Comparison of ENCODE assay signal across 19 cellular contexts in genomic region chr7:139966906-139967305, GRCh38.
DNase-seq lines count a peak whose midpoint lies in the region; ATAC-seq, FAIRE-seq and TF ChIP-seq lines count a peak whose summit lies in the region.
"Had no signal": no experiment of that assay in that cellular context is flagged by ENCODE, and none has a peak within 500 bp of the region (broad histone marks: within the 10 kb centered on the region; RNA-seq: fewer than 3 reads in every experiment).

No MANE protein-coding gene starts in this region.

- DNase-seq in HCT116 (ENCODE audit: low read depth, low spot score) (no peak), H1 (ENCODE audit: low read depth in 1 of 2, low spot score in 2 of 2) (no peak), neuronal stem cell (ENCODE audit: low spot score) (no peak), MG63 (no peak), 8988T (no peak)
- DNase-seq: C1 segment of cervical spinal cord; Calu3; CD4-positive, alpha-beta memory T cell; COR-L47; DMS53; DMS79 treated with DMSO at 0.1 percent for 48 hours; GM23248; H9; HFFc6 had no signal

- H3K9ac ChIP-seq in HCT116 (ENCODE audit: low read length) (no peak overlapping the region), H1 (replicated peaks in 1 of 4; ENCODE audit: extremely low read depth in 1 of 4, low read depth in 3 of 4, low read length in 3 of 4) (no peak overlapping the region), neuronal stem cell (ENCODE audit: low read depth, low read length, poor library complexity) (no peak overlapping the region)
- H3K9ac ChIP-seq: GM23248 had no signal

- H4K91ac ChIP-seq in H1 (replicated peaks; ENCODE audit: insufficient read length, low read length) (no peak overlapping the region), neuronal stem cell (ENCODE audit: low read depth, low read length, poor library complexity) (no peak overlapping the region)

- H3K4me1 ChIP-seq in HCT116 (ENCODE audit: control insufficient read depth in 1 of 2, insufficient read depth in 2 of 2, low read length in 2 of 2), result no peaks in the 10 kb centered on the region
- peaks cover 0 to 11% (median 6%) of the 10 kb centered on the region in 4 experiments; a peak in 6 of 7 replicates for H3K4me1 ChIP-seq in H1 (replicated peaks in 1 of 4; ENCODE audit: control insufficient read depth in 3 of 4, insufficient read depth in 4 of 4, low read length in 3 of 4)
- H3K4me1 ChIP-seq in neuronal stem cell (ENCODE audit: control insufficient read depth in 2 of 2, insufficient read depth in 1 of 2, low read depth in 1 of 2, low read length in 2 of 2), result peaks cover 0 to 12% of the 10 kb centered on the region in 2 donors

- no TSS peak for BruUV-seq in HCT116 (replicated peaks; lab: Mats Ljungman, UMichigan)

- H4K8ac ChIP-seq in H1 (ENCODE audit: extremely low read depth, insufficient read depth, low read length), result no peak overlapping the region; the same call in 1 of the 2 replicates
- no peak overlapping the region for H4K8ac ChIP-seq in neuronal stem cell (ENCODE audit: low read depth, low read length)

- H3K4me2 ChIP-seq in HCT116 (ENCODE audit: low read length) (no peak overlapping the region), H1 (ENCODE audit: insufficient read depth in 1 of 2, low read depth in 2 of 2, low read length in 2 of 2) (no peak overlapping the region), neuronal stem cell (ENCODE audit: insufficient read depth, low read length, poor library complexity, severe bottlenecking) (no peak overlapping the region)

- no peaks in the 10 kb centered on the region for H4K20me1 ChIP-seq in HCT116 (ENCODE audit: insufficient read depth)
- no peaks in the 10 kb centered on the region for H4K20me1 ChIP-seq in H1 (replicated peaks in 1 of 2; ENCODE audit: control insufficient read depth in 1 of 2, insufficient read depth in 2 of 2, low read length in 2 of 2)

- intact Hi-C loops in HCT116 (cut with micrococcal nuclease), result no loop called here

- RAD21 ChIA-PET in HCT116 (lab: Charles Lee; ENCODE audit: low non-redundant PET in 1 of 2, low total read pairs in 2 of 2, uncharacterized antibody in 2 of 2, unreplicated experiment in 2 of 2), result no interaction called here

- no peak overlapping the region for H2BK120ac ChIP-seq in H1 (replicated peaks; ENCODE audit: low read depth, low read length)
- no peak overlapping the region for H2BK120ac ChIP-seq in neuronal stem cell (ENCODE audit: low read depth, low read length)

- POLR2A ChIA-PET in HCT116 (lab: Charles Lee) (no interaction called here), H1 (lab: Charles Lee; ENCODE audit: partially characterized antibody) (interaction anchor here (0.6 kb wide), 1 partner anchor 209 kb away, joined by 3 read pairs; no protein-coding TSS in a partner anchor)

- TF ChIP-seq RAD21 in HCT116 (IDR thresholded peaks at IDR 0.05; ENCODE audit: low read depth) (no peak), H1 (IDR thresholded peaks at IDR 0.05 in 1 of 2, conservative IDR thresholded peaks at IDR 0.05 in 1 of 2; ENCODE audit: low read depth in 2 of 2, low read length in 2 of 2) (no peak)

- no peak overlapping the region for H2AK5ac ChIP-seq in H1 (ENCODE audit: low read depth, low read length)
- no peak overlapping the region for H2AK5ac ChIP-seq in neuronal stem cell (ENCODE audit: low read depth, low read length)

- H3K23me2 ChIP-seq in H1 (ENCODE audit: low read depth, low read length), result no peaks in the 10 kb centered on the region

- H3K14ac ChIP-seq in H1 (ENCODE audit: insufficient read length) (no peak overlapping the region), neuronal stem cell (ENCODE audit: low read length) (peak overlapping the region; percentile 14)

- no peak overlapping the region for H3K56ac ChIP-seq in H1 (replicated peaks; ENCODE audit: insufficient read length, low read depth, low read length)

- TF ChIP-seq POLR2A in HCT116 (IDR thresholded peaks at IDR 0.05; ENCODE audit: borderline replicate concordance, extremely low read depth, insufficient read depth, insufficient read length) (no peak), H1 (IDR thresholded peaks at IDR 0.05; ENCODE audit: control extremely low read depth in 1 of 2, low read depth in 2 of 2, low read length in 2 of 2) (no peak)

- H3K79me1 ChIP-seq in H1 (ENCODE audit: low read depth, low read length), result no peaks in the 10 kb centered on the region
- H3K79me1 ChIP-seq in neuronal stem cell (ENCODE audit: low read depth, low read length), result no peaks in the 10 kb centered on the region

- H3K23ac ChIP-seq in H1 (ENCODE audit: insufficient read length) (no peak overlapping the region), neuronal stem cell (ENCODE audit: low read depth, low read length, poor library complexity) (no peak overlapping the region)

- no peaks in the 10 kb centered on the region for H3K9me2 ChIP-seq in HCT116 (ENCODE audit: insufficient read depth)

- H2AFZ ChIP-seq in HCT116 (ENCODE audit: low read depth, low read length, poor library complexity, severe bottlenecking), result no peak overlapping the region
- H2AFZ ChIP-seq in H1 (ENCODE audit: low read length), result peak overlapping the region; percentile 70; the same call in 1 of the 2 replicates
- no peak overlapping the region for H2AFZ ChIP-seq in neuronal stem cell (ENCODE audit: low read length)
- H2AFZ ChIP-seq: GM23248 had no signal

- no peaks in the 10 kb centered on the region for H3K9me3 ChIP-seq in HCT116 (ENCODE audit: control insufficient read depth in 1 of 2, insufficient read depth in 1 of 2, low read depth in 1 of 2, low read length in 2 of 2)
- H3K9me3 ChIP-seq in H1 (ENCODE audit: insufficient read depth in 2 of 2, low read depth in 1 of 2, low read length in 1 of 2), result no peaks in the 10 kb centered on the region
- peaks cover 0 to 3% of the 10 kb centered on the region in 2 donors for H3K9me3 ChIP-seq in neuronal stem cell (replicated peaks in 1 of 2; ENCODE audit: control insufficient read depth in 2 of 2, insufficient read depth in 1 of 2, low read depth in 1 of 2, low read length in 2 of 2)
- no peaks in the 10 kb centered on the region for H3K9me3 ChIP-seq in MG63

- FAIRE-seq in H1 (lab: Jason Lieb, UNC), result no peak
- FAIRE-seq: G401.6, GM12892, GM19239 had no signal

- H3K4ac ChIP-seq in H1 (replicated peaks; ENCODE audit: insufficient read length, low read depth, low read length) (no peak overlapping the region), neuronal stem cell (ENCODE audit: low read length) (no peak overlapping the region)

- ATAC-seq in HCT116 (peak; percentile 42; the same call in 1 of the 2 replicates), HG03354 (IDR thresholded peaks at IDR 0.05; ENCODE audit: poor library complexity, severe bottlenecking, unreplicated experiment) (no peak), GM18502 (IDR thresholded peaks at IDR 0.05; ENCODE audit: poor library complexity, unreplicated experiment) (no peak)

- H3K27ac ChIP-seq in HCT116 (ENCODE audit: low read depth, low read length) (no peak overlapping the region), H1 (ENCODE audit: low read depth, low read length) (no peak overlapping the region), neuronal stem cell (replicated peaks; ENCODE audit: low read length) (no peak overlapping the region)
- H3K27ac ChIP-seq: GM23248 had no signal

- TF ChIP-seq CTCF in HCT116 (IDR thresholded peaks at IDR 0.05 in 2 of 3, conservative IDR thresholded peaks at IDR 0.05 in 1 of 3; ENCODE audit: borderline replicate concordance in 1 of 3, insufficient read depth in 1 of 3, low read depth in 2 of 3, low read length in 2 of 3) (no peak), H1 (IDR thresholded peaks at IDR 0.05; ENCODE audit: control extremely low read depth in 1 of 3, insufficient read depth in 1 of 3, low read depth in 1 of 3, low read length in 3 of 3) (no peak)

- H3K18ac ChIP-seq in H1 (ENCODE audit: extremely low read depth, low read length) (no peak overlapping the region), neuronal stem cell (ENCODE audit: low read length) (peak overlapping the region; percentile 76)

- CTCF ChIA-PET in HCT116 (lab: Charles Lee), result no interaction called here
- CTCF ChIA-PET in H1 (lab: Charles Lee; ENCODE audit: partially characterized antibody), result interaction anchor here (0.8 to 1.8 kb wide), 6 partner anchors 12 to 348 kb away, joined by 3 to 5 read pairs (median 4); no protein-coding TSS in a partner anchor

- TF ChIP-seq EP300 in H1 (IDR thresholded peaks at IDR 0.05; ENCODE audit: borderline replicate concordance in 1 of 2, low read depth in 2 of 2, low read length in 2 of 2), result no peak

- H2BK12ac ChIP-seq in H1 (ENCODE audit: low read depth, low read length) (no peak overlapping the region), neuronal stem cell (ENCODE audit: low read length) (no peak overlapping the region)

- WGBS in H1 (ENCODE audit: extremely low coverage in 1 of 2, insufficient coverage in 1 of 2, insufficient read length in 1 of 2, insufficient replicate concordance in 2 of 2, low coverage in 1 of 2, low lambda C conversion rate in 2 of 2, missing lambda C conversion rate in 1 of 2), 2 experiments, result 79% methylated on average over 6 of the region's 6 CpGs; no CpG with 5 or more reads in 1 of the 2 experiments
- no CpG with 5 or more reads among the region's 6 CpGs for WGBS in neuronal stem cell (ENCODE audit: extremely low coverage in 2 of 2, insufficient read length in 2 of 2, insufficient replicate concordance in 1 of 2), 2 donors

- H3K4me3 ChIP-seq in HCT116 (replicated peaks in 1 of 2; ENCODE audit: low read depth in 1 of 2, low read length in 2 of 2) (no peak overlapping the region), H1 (ENCODE audit: extremely low read depth in 1 of 4, insufficient read depth in 2 of 4, low read depth in 3 of 4, low read length in 4 of 4) (no peak overlapping the region), neuronal stem cell (ENCODE audit: low read length in 2 of 2) (no peak overlapping the region), MG63 (no peak overlapping the region)
- H3K4me3 ChIP-seq: GM23248 had no signal

- H3K79me2 ChIP-seq in HCT116 (ENCODE audit: insufficient read depth, low read length) (no peaks in the 10 kb centered on the region), H1 (ENCODE audit: control insufficient read depth in 1 of 2, insufficient read depth in 2 of 2, low read length in 2 of 2) (no peaks in the 10 kb centered on the region)

- H3K36me3 ChIP-seq in HCT116 (ENCODE audit: control insufficient read depth in 1 of 2, insufficient read depth in 2 of 2, low read length in 2 of 2) (no peaks in the 10 kb centered on the region), H1 (ENCODE audit: control insufficient read depth in 2 of 4, insufficient read depth in 4 of 4, low read length in 3 of 4) (no peaks in the 10 kb centered on the region), neuronal stem cell (replicated peaks in 1 of 2; ENCODE audit: control insufficient read depth in 2 of 2, insufficient read depth in 2 of 2, low read length in 2 of 2) (no peaks in the 10 kb centered on the region), MG63 (no peaks in the 10 kb centered on the region)

- H2BK20ac ChIP-seq in H1 (ENCODE audit: low read length), result no peak overlapping the region; the same call in 1 of the 2 replicates

- 0 out of 2 replicates have a peak, but pooled peaks cover 5% of the 10 kb centered on the region for H3K27me3 ChIP-seq in HCT116 (ENCODE audit: insufficient read depth, low read length)
- no peaks in the 10 kb centered on the region; a peak in 1 of 7 replicates for H3K27me3 ChIP-seq in H1 (replicated peaks in 1 of 4; ENCODE audit: control insufficient read depth in 3 of 4, extremely low read depth in 1 of 4, insufficient read depth in 3 of 4, low read length in 3 of 4)
- H3K27me3 ChIP-seq in neuronal stem cell (ENCODE audit: control insufficient read depth in 3 of 3, insufficient read depth in 3 of 3, low read depth in 1 of 3, low read length in 3 of 3), result peaks cover 0 to 4% (median 0%) of the 10 kb centered on the region in 3 experiments
- no peaks in the 10 kb centered on the region for H3K27me3 ChIP-seq in MG63

- no peak overlapping the region for H2BK5ac ChIP-seq in H1 (ENCODE audit: low read depth, low read length)
- no peak overlapping the region for H2BK5ac ChIP-seq in neuronal stem cell (ENCODE audit: low read length)

- H2BK15ac ChIP-seq in H1 (ENCODE audit: low read length) (0 out of 2 replicates have a peak overlapping the region, but pooled peaks have one; percentile 34), neuronal stem cell (ENCODE audit: low read length) (no peak overlapping the region)

- H4K5ac ChIP-seq in H1 (ENCODE audit: insufficient read length, low read depth, low read length), result no peak overlapping the region
